1 cellular context compared by ENCODE assay signal in genomic region chr7:79455173-79455790, GRCh38.
TF ChIP-seq lines count a peak whose summit lies in the region.

No MANE protein-coding gene starts in this region.

TF ChIP-seq in IMR-90, 13 proteins besides CTCF, POLR2A, EP300 and RAD21:
- TF ChIP-seq CHD1 (IDR thresholded peaks at IDR 0.05; ENCODE audit: low read depth, low read length) = no peak
- TF ChIP-seq ELK1 (IDR thresholded peaks at IDR 0.05; ENCODE audit: borderline replicate concordance, low read depth, low read length) = no peak
- no peak for TF ChIP-seq FOS (IDR thresholded peaks at IDR 0.05; ENCODE audit: low read depth, low read length)
- TF ChIP-seq RFX5 (IDR thresholded peaks at IDR 0.05; ENCODE audit: low read depth, low read length) = no peak
- no peak for TF ChIP-seq MXI1 (IDR thresholded peaks at IDR 0.05; ENCODE audit: borderline replicate concordance, low read depth, low read length)
- no peak for TF ChIP-seq MAZ (IDR thresholded peaks at IDR 0.05; ENCODE audit: borderline replicate concordance, low read depth, low read length)
TF ChIP-seq in IMR-90: peak in this region for 0.
